22 cellular contexts compared by ENCODE assay signal in the genomic region with DNA sequence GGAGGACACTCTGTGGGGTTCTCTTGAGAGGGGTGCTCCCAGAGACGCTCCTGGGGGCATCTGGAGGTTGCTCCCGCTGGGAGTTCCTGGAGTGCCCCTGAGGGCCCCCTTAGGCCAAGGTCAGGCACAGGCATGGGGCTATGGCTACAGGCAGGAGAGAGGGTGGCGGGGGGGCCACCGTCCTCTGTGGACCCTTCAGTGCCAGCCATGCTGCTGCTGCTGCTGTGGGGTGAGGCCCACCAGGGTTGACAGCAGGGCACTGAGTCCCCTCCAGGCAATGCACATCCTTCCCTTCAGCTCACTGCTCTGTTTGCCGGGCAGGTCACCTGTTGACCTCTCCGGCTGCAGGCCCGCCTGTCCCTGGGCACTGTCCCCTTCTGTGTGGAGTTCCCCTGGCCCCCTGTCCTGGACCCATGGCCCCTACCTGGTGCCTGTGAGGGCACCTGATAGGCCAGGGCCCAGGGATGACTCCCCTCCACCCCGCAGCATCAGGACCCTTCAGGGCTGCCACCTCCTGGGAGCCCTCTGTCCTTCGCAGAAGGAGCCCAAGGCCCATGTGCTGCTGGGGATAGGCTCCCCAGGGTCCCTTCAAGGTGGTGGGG. TPM values are rescaled to one million over a fixed set of nuclear protein-coding genes. Genes with fewer than 3 reads are reported as not detected.
A peak's percentile ranks its signal among the peaks of the same experiment; 100 is the strongest.
DNase-seq lines count a peak whose midpoint lies in the region; ATAC-seq, FAIRE-seq and TF ChIP-seq lines count a peak whose summit lies in the region.
"Had no signal": no experiment of that assay in that cellular context is flagged by ENCODE, and none has a peak within 500 bp of the region (broad histone marks: within the 10 kb centered on the region; RNA-seq: fewer than 3 reads in every experiment).

No MANE protein-coding gene starts in this region.

- H3K36me3 ChIP-seq in HepG2 (replicated peaks in 1 of 2; ENCODE audit: control insufficient read depth in 1 of 2, insufficient read depth in 2 of 2, low read length in 2 of 2) (no peaks in the 10 kb centered on the region), spleen (no peaks in the 10 kb centered on the region), aorta (ENCODE audit: control insufficient read depth in 1 of 2, insufficient read depth in 2 of 2, low read length in 1 of 2) (no peaks in the 10 kb centered on the region)
- H3K36me3 ChIP-seq in CD4-positive, alpha-beta memory T cell (ENCODE audit: insufficient read depth, low read length), result no peaks in the 10 kb centered on the region

- in situ Hi-C loops in HepG2 (cut with HindIII; ENCODE audit: extremely low pct_ligation_motif_present, low pct_unique_long_range_greater_than_20kb), result no loop called here

- TF ChIP-seq CTCF in HepG2 (CRISPR knock-in tag; IDR thresholded peaks at IDR 0.05) (no peak), spleen (IDR thresholded peaks at IDR 0.05 in 8 of 11, conservative IDR thresholded peaks at IDR 0.05 in 3 of 11) (no peak)

- H3K27ac Mint-ChIP-seq in stimulated activated naive CD8-positive, alpha-beta T cell treated with anti-CD3 and anti-CD28 coated beads, Interleukin-15, amount 100 ng/mL, for 72 hours, result no peak overlapping the region
- H3K27ac Mint-ChIP-seq in CD4-positive, alpha-beta memory T cell, result no peak overlapping the region
- H3K27ac Mint-ChIP-seq: activated CD4-positive, alpha-beta memory T cell treated with anti-CD3 and anti-CD28 coated beads for 36 hours; activated T-cell treated with anti-CD3 and anti-CD28 coated beads, Interleukin-2, amount 50 U/mL, for 24 hours; T-helper 1 cell treated with Interleukin-12 subunit alpha and Interleukin-12 subunit beta and Interleukin-4 antibody, amounts not matched to agents 30 μg/mL and 1 μg/mL, for 36 hours had no signal

- H3K27me3 ChIP-seq in HepG2 (ENCODE audit: control insufficient read depth in 1 of 2, insufficient read depth in 2 of 2, low read length in 2 of 2), result peaks cover 12 to 50% of the 10 kb centered on the region in 2 experiments
- peaks cover 0 to 6% (median 0%) of the 10 kb centered on the region in 7 donors for H3K27me3 ChIP-seq in spleen (replicated peaks in 1 of 7)
- no peaks in the 10 kb centered on the region for H3K27me3 ChIP-seq in aorta (ENCODE audit: control insufficient read depth in 1 of 2, insufficient read depth in 2 of 2, low read length in 1 of 2)
- no peaks in the 10 kb centered on the region for H3K27me3 ChIP-seq in CD4-positive, alpha-beta memory T cell (ENCODE audit: insufficient read depth, low read length)

- no peak for FAIRE-seq in HepG2 (lab: Jason Lieb, UNC)
- FAIRE-seq: A549, colon had no signal

- no peaks in the 10 kb centered on the region for H3K4me1 Mint-ChIP-seq in stimulated activated naive CD8-positive, alpha-beta T cell treated with anti-CD3 and anti-CD28 coated beads, Interleukin-15, amount 100 ng/mL, for 72 hours
- peaks cover 0 to 4% (median 0%) of the 10 kb centered on the region in 4 donors for H3K4me1 Mint-ChIP-seq in CD4-positive, alpha-beta memory T cell

- H3K9me3 Mint-ChIP-seq in stimulated activated naive CD8-positive, alpha-beta T cell treated with anti-CD3 and anti-CD28 coated beads, Interleukin-15, amount 100 ng/mL, for 72 hours, result peaks cover 7 to 11% of the 10 kb centered on the region in 2 donors
- peaks cover 1 to 19% (median 11%) of the 10 kb centered on the region in 8 donors for H3K9me3 Mint-ChIP-seq in CD4-positive, alpha-beta memory T cell

- H4K20me1 ChIP-seq in HepG2 (ENCODE audit: insufficient read depth, low read length), result no peaks in the 10 kb centered on the region

- H3K27ac ChIP-seq in HepG2 (ENCODE audit: extremely low read length, insufficient read depth, low read length) (no peak overlapping the region), spleen (peak overlapping the region in 7 of 8 donors; percentile 38 to 83 (median 70)), aorta (ENCODE audit: low read depth in 1 of 2, low read length in 2 of 2) (peak overlapping the region in 1 of 2 donors; percentile 22)
- no peak overlapping the region for H3K27ac ChIP-seq in CD4-positive, alpha-beta memory T cell (ENCODE audit: low read depth, low read length)
- H3K27ac ChIP-seq: C4-2B, VCaP had no signal

- no peak overlapping the region for H3K4me3 Mint-ChIP-seq in stimulated activated naive CD8-positive, alpha-beta T cell treated with anti-CD3 and anti-CD28 coated beads, Interleukin-15, amount 100 ng/mL, for 72 hours
- H3K4me3 Mint-ChIP-seq in CD4-positive, alpha-beta memory T cell, result no peak overlapping the region
- H3K4me3 Mint-ChIP-seq: activated CD4-positive, alpha-beta memory T cell treated with anti-CD3 and anti-CD28 coated beads for 36 hours; activated T-cell treated with anti-CD3 and anti-CD28 coated beads, Interleukin-2, amount 50 U/mL, for 24 hours; T-helper 1 cell treated with Interleukin-12 subunit alpha and Interleukin-12 subunit beta and Interleukin-4 antibody, amounts not matched to agents 30 μg/mL and 1 μg/mL, for 36 hours had no signal

- peaks cover 23% of the 10 kb centered on the region for H3K4me1 ChIP-seq in HepG2 (ENCODE audit: insufficient read depth, low read length)
- H3K4me1 ChIP-seq in spleen, result peaks cover 0 to 29% (median 17%) of the 10 kb centered on the region in 6 donors
- H3K4me1 ChIP-seq in aorta (ENCODE audit: control insufficient read depth in 1 of 2, insufficient read depth in 2 of 2, low read length in 2 of 2), result no peaks in the 10 kb centered on the region
- no peaks in the 10 kb centered on the region for H3K4me1 ChIP-seq in CD4-positive, alpha-beta memory T cell (ENCODE audit: insufficient read depth, low read length)
- H3K4me1 ChIP-seq: A549 had no signal

- no TSS peak for BruUV-seq in HepG2 (replicated peaks; lab: Mats Ljungman, UMichigan)

- POLR2A ChIA-PET in HepG2 (lab: Yijun Ruan, JAX), result interaction anchor here (1.5 kb wide), 1 partner anchor 19 kb away, joined by 3 read pairs; no protein-coding TSS in a partner anchor
- POLR2A ChIA-PET in CD4-positive, alpha-beta memory T cell (lab: Charles Lee; ENCODE audit: partially characterized antibody), result no interaction called here

- peaks cover 15% of the 10 kb centered on the region for H3K9me3 ChIP-seq in HepG2 (ENCODE audit: low read length)
- peaks cover 0 to 23% (median 15%) of the 10 kb centered on the region in 8 donors for H3K9me3 ChIP-seq in spleen
- H3K9me3 ChIP-seq in aorta (ENCODE audit: control insufficient read depth, low read length), result no peaks in the 10 kb centered on the region
- H3K9me3 ChIP-seq in CD4-positive, alpha-beta memory T cell (ENCODE audit: control insufficient read depth in 1 of 2, low read length in 2 of 2), result peaks cover 0 to 3% of the 10 kb centered on the region in 2 donors
- H3K9me3 ChIP-seq: A549 had no signal

- no peaks in the 10 kb centered on the region for H3K79me2 ChIP-seq in HepG2 (ENCODE audit: insufficient read depth, low read length)

- peak; percentile 37 for ATAC-seq in stimulated activated naive CD8-positive, alpha-beta T cell treated with anti-CD3 and anti-CD28 coated beads, Interleukin-15, amount 100 ng/mL, for 72 hours
- no peak for ATAC-seq in stimulated activated naive CD8-positive, alpha-beta T cell treated with anti-CD3 and anti-CD28 coated beads, Interleukin-15, Interleukin-2, amounts not matched to agents 100 U/mL and 50 U/mL, for 24 hours
- ATAC-seq in HepG2 (peak; percentile 80), aorta (ENCODE audit: low FRiP score) (no peak), HG03159 (IDR thresholded peaks at IDR 0.05; ENCODE audit: unreplicated experiment) (no peak)

- H3K36me3 Mint-ChIP-seq in CD4-positive, alpha-beta memory T cell, result peaks cover 0 to 3% of the 10 kb centered on the region in 2 donors

- DNase-seq in stimulated activated naive CD8-positive, alpha-beta T cell treated with anti-CD3 and anti-CD28 coated beads, Interleukin-15, amount 100 ng/mL, for 72 hours, result no peak
- DNase-seq in stimulated activated naive CD8-positive, alpha-beta T cell treated with anti-CD3 and anti-CD28 coated beads, Interleukin-15, Interleukin-2, amounts not matched to agents 100 U/mL and 50 U/mL, for 24 hours, result no peak
- DNase-seq in HepG2 (ENCODE audit: low spot score) (no peak), spleen (no peak), aorta (peak; percentile 48 to 54), NCI-H82 treated with DMSO at 0.1 percent for 48 hours (lab: John Stamatoyannopoulos, UW; ENCODE audit: unreplicated experiment) (no peak)
- DNase-seq in CD4-positive, alpha-beta memory T cell, result no peak
- DNase-seq: activated CD4-positive, alpha-beta memory T cell treated with anti-CD3 and anti-CD28 coated beads for 36 hours; activated naive CD4-positive, alpha-beta T cell treated with anti-CD3 and anti-CD28 coated beads, Interleukin-2, amount 50 U/mL, for 16 hours; activated T-cell treated with anti-CD3 and anti-CD28 coated beads, Interleukin-2, amount 50 U/mL, for 24 hours; GDM1; midbrain; NCI-H1417 treated with DMSO at 0.1 percent for 48 hours; NCI-H2171; NCI-H748 treated with DMSO at 0.1 percent for 48 hours; stimulated activated naive CD4-positive, alpha-beta T cell had no signal

- no CpG with 5 or more reads among the region's 9 CpGs for WGBS in HepG2 (ENCODE audit: low lambda C conversion rate)
- 88 to 94% (median 93%) methylated on average over 8 to 9 of the region's 9 CpGs for WGBS in spleen, 5 donors
- 96 to 98% methylated on average over 9 of the region's 9 CpGs for WGBS in aorta, 2 donors

- intact Hi-C loops in HepG2 (cut with micrococcal nuclease; ENCODE audit: unreplicated experiment) (no loop called here), spleen (cut with DNase I; ENCODE audit: low total_unique reads) (no loop called here), aorta (cut with DNase I) (no loop called here)
- intact Hi-C loops in CD4-positive, alpha-beta memory T cell (cut with micrococcal nuclease), result no loop called here

- TF ChIP-seq POLR2A in HepG2 (IDR thresholded peaks at IDR 0.05; ENCODE audit: insufficient read depth in 1 of 2, low read depth in 2 of 2, low read length in 2 of 2), result no peak
- no peak for TF ChIP-seq POLR2A in spleen (IDR thresholded peaks at IDR 0.05)

- no peak overlapping the region for H3K4me3 ChIP-seq in HepG2 (replicated peaks in 1 of 3; ENCODE audit: insufficient read depth in 1 of 3, low read depth in 2 of 3, low read length in 3 of 3)
- H3K4me3 ChIP-seq in spleen, result no peak overlapping the region
- no peak overlapping the region for H3K4me3 ChIP-seq in aorta (ENCODE audit: low read length in 2 of 2)
- H3K4me3 ChIP-seq in CD4-positive, alpha-beta memory T cell (ENCODE audit: low read length in 2 of 2), result no peak overlapping the region
- H3K4me3 ChIP-seq: A549 had no signal

- no peak overlapping the region for H2AFZ ChIP-seq in HepG2 (ENCODE audit: low read length)

- no peak overlapping the region for H3K4me2 ChIP-seq in HepG2 (ENCODE audit: low read depth, low read length)
- H3K4me2 ChIP-seq: A549 had no signal

- H3K9ac ChIP-seq in HepG2 (ENCODE audit: insufficient read depth, low read depth, low read length), result no peak overlapping the region

- CTCF ChIA-PET in HepG2 (lab: Yijun Ruan, JAX; ENCODE audit: low intra/inter-chr PET ratio, low total read pairs), result no interaction called here
- CTCF ChIA-PET in CD4-positive, alpha-beta memory T cell (lab: Charles Lee; ENCODE audit: partially characterized antibody), result no interaction called here

- peaks cover 13% of the 10 kb centered on the region for H3K27me3 Mint-ChIP-seq in stimulated activated naive CD8-positive, alpha-beta T cell treated with anti-CD3 and anti-CD28 coated beads, Interleukin-15, amount 100 ng/mL, for 72 hours
- peaks cover 12% of the 10 kb centered on the region in 2 donors for H3K27me3 Mint-ChIP-seq in CD4-positive, alpha-beta memory T cell

- no peak for TF ChIP-seq EP300 in HepG2 (IDR thresholded peaks at IDR 0.05; ENCODE audit: low read depth in 2 of 2, low read length in 2 of 2)
- TF ChIP-seq EP300 in HepG2 (CRISPR knock-in tag; IDR thresholded peaks at IDR 0.05; ENCODE audit: borderline replicate concordance), result no peak

- TF ChIP-seq RAD21 in HepG2 (CRISPR knock-in tag; IDR thresholded peaks at IDR 0.05), result no peak

RNA-seq across cellular contexts. Expression of a gene that starts 34.2 kb away (rescaled TPM):
- total RNA-seq in HepG2 (2016; rRNA removed; fragmentation: Illumina TruSeq; extraction: Trizol) (9.2 and 10.0 TPM in 2 replicates), spleen (10 to 100 TPM; 26.0 to 50.8 (median 34.7) TPM), aorta (100 to 1,000 TPM in 1 of 2 donors, 10 to 100 TPM in 1; 87.9 to 224 TPM)
- 28.7 and 30.2 TPM in 2 replicates for total RNA-seq in HepG2 (2016; cell fraction: cytosol; rRNA removed; fragmentation: Illumina TruSeq; extraction: Trizol; ENCODE audit: low read depth)
- total RNA-seq in HepG2 (2016; cell fraction: insoluble cytoplasmic fraction; rRNA removed; fragmentation: Illumina TruSeq; extraction: Trizol), result 7.9 and 11.7 TPM in 2 replicates
- 20.0 and 20.9 TPM in 2 replicates for total RNA-seq in HepG2 (2016; cell fraction: membrane; rRNA removed; fragmentation: Illumina TruSeq; extraction: Trizol)
- 8.5 and 10.4 TPM in 2 replicates for total RNA-seq in HepG2 (2016; cell fraction: nucleus; rRNA removed; fragmentation: Illumina TruSeq; extraction: Trizol)
- polyA plus RNA-seq in HepG2 (2011; rRNA removed) (6.6 and 7.1 TPM in 2 replicates), spleen (10 to 100 TPM in 2 of 3 donors, 1 to 10 TPM in 1; 9.1 to 16.9 (median 13.9) TPM), aorta (10 to 100 TPM; 54.7 to 93.3 TPM)
- polyA plus RNA-seq in HepG2 (2011; cell fraction: cytosol; rRNA removed), result 4.2 and 4.4 TPM in 2 replicates
- polyA plus RNA-seq in HepG2 (2011; cell fraction: nucleus; rRNA removed), result 22.2 and 26.9 TPM in 2 replicates
- polyA plus RNA-seq in HepG2 (2012), result 5.3 and 7.8 TPM in 2 replicates
- polyA plus RNA-seq in HepG2 (2016; cell fraction: cytosol; fragmentation: Illumina TruSeq; extraction: Trizol; ENCODE audit: low read depth), result 5.5 and 7.0 TPM in 2 replicates
- 6.8 and 8.6 TPM in 2 replicates for polyA plus RNA-seq in HepG2 (2016; cell fraction: insoluble cytoplasmic fraction; fragmentation: Illumina TruSeq; extraction: Trizol; ENCODE audit: low read depth)
- polyA plus RNA-seq in HepG2 (2016; cell fraction: membrane; fragmentation: Illumina TruSeq; extraction: Trizol; ENCODE audit: low read depth), result 6.8 and 9.8 TPM in 2 replicates
- 23.5 and 27.1 TPM in 2 replicates for polyA plus RNA-seq in HepG2 (2016; cell fraction: nucleus; fragmentation: Illumina TruSeq; extraction: Trizol; ENCODE audit: insufficient read depth, low read depth)
- 15.4 and 123 TPM in 2 replicates for polyA minus RNA-seq in HepG2 (2011; rRNA and poly(A)+ RNA removed; ENCODE audit: low replicate concordance)
- 7.9 and 8.5 TPM in 2 replicates for polyA minus RNA-seq in HepG2 (2011; cell fraction: cytosol; rRNA and poly(A)+ RNA removed)
- polyA minus RNA-seq in HepG2 (2011; cell fraction: nucleus; rRNA and poly(A)+ RNA removed), result 16.2 and 17.0 TPM in 2 replicates
- 10 to 100 TPM; 49.7 to 50.0 TPM for total RNA-seq in CD4-positive, alpha-beta memory T cell
- 10 to 100 TPM in 1 of 2 donors, 1 to 10 TPM in 1; 4.6 to 12.2 TPM for polyA plus RNA-seq in CD4-positive, alpha-beta memory T cell

Comparison
In these comparisons a context has a peak if more than half of its experiments do, and no peak if none do; other contexts are left out.
1. ATAC-seq: peak in stimulated activated naive CD8-positive, alpha-beta T cell treated with anti-CD3 and anti-CD28 coated beads, Interleukin-15, amount 100 ng/mL, for 72 hours (single experiment) and HepG2 (single experiment); none in stimulated activated naive CD8-positive, alpha-beta T cell treated with anti-CD3 and anti-CD28 coated beads, Interleukin-15, Interleukin-2, amounts not matched to agents 100 U/mL and 50 U/mL, for 24 hours (single experiment), aorta (single experiment) and HG03159 (single experiment).
2. DNase-seq: peak in aorta (2 of 2); none in stimulated activated naive CD8-positive, alpha-beta T cell treated with anti-CD3 and anti-CD28 coated beads, Interleukin-15, amount 100 ng/mL, for 72 hours (0 of 2), stimulated activated naive CD8-positive, alpha-beta T cell treated with anti-CD3 and anti-CD28 coated beads, Interleukin-15, Interleukin-2, amounts not matched to agents 100 U/mL and 50 U/mL, for 24 hours (single experiment), HepG2 (single experiment), spleen (single experiment), NCI-H82 treated with DMSO at 0.1 percent for 48 hours (single experiment) and CD4-positive, alpha-beta memory T cell (0 of 5).
3. H3K27ac ChIP-seq: peak in spleen (7 of 8); none in HepG2 (single experiment) and CD4-positive, alpha-beta memory T cell (single experiment).